Comparison of ENCODE assay signal across 28 cellular contexts in the genomic region with DNA sequence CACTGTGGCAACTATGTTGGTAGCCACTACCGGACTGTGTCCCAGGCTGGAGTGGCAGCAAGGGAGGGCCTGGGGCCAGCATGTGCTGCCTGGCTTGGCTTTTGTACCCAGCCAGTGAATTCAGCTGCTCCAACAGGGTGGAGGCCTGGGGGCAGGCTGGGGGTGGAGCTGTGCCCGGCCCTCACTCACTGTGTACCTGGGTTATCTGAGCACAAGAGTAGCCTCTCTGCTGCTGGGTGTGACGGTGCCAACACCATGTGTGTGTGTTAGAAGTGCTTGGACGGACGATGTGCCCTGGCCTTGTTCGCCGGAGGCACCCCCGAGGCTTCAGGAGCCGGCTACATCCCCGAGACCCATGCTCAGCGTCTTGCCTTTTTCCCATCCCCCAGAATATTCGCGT. TPM values are rescaled to one million over a fixed set of nuclear protein-coding genes. Genes with fewer than 3 reads are reported as not detected.
"Had no signal": no experiment of that assay in that cellular context is flagged by ENCODE, and none has a peak within 500 bp of the region (broad histone marks: within the 10 kb centered on the region; RNA-seq: fewer than 3 reads in every experiment).

No MANE protein-coding gene starts in this region.

- H3K4me3 ChIP-seq: hepatocyte, lower lobe of right lung, neural progenitor cell, sigmoid colon, suprapubic skin, tibial artery, upper lobe of right lung had no signal

- H3K79me2 ChIP-seq: hepatocyte had no signal

- H3K27me3 ChIP-seq: hepatocyte, neural progenitor cell, sigmoid colon, suprapubic skin, tibial artery, upper lobe of right lung had no signal

- H3K27ac ChIP-seq: hepatocyte, lower lobe of right lung, neural progenitor cell, sigmoid colon, suprapubic skin, tibial artery, upper lobe of right lung had no signal

- H3K9ac ChIP-seq: neural progenitor cell had no signal

- H3K4me2 ChIP-seq: hepatocyte, neural progenitor cell had no signal

- H3K36me3 ChIP-seq: lower lobe of right lung, neural progenitor cell, sigmoid colon, suprapubic skin, tibial artery, upper lobe of right lung had no signal

- H3K9me3 ChIP-seq: lower lobe of right lung, sigmoid colon, suprapubic skin, tibial artery, upper lobe of right lung had no signal

- DNase-seq: activated CD4-positive, alpha-beta T cell treated with anti-CD3 and anti-CD28 coated beads for 36 hours; activated CD8-positive, alpha-beta memory T cell treated with anti-CD3 and anti-CD28 coated beads, Interleukin-2, amount 10 ng/mL, durations not matched to agents 7 days and 5 days; activated CD8-positive, alpha-beta T cell treated with anti-CD3 and anti-CD28 coated beads, Interleukin-2, amount 10 ng/mL, durations not matched to agents 7 days and 5 days; activated naive CD8-positive, alpha-beta T cell treated with anti-CD3 and anti-CD28 coated beads, Interleukin-2, amount 50 U/mL, for 24 hours; activated T-cell treated with anti-CD3 and anti-CD28 coated beads, Interleukin-2, amount 50 U/mL, for 48 hours; amygdala; effector CD8-positive, alpha-beta T cell; islet precursor cell; left cardiac atrium; mesenchymal stem cell; natural killer cell; sigmoid colon; small intestine; stimulated activated CD4-positive, alpha-beta T cell treated with anti-CD3 and anti-CD28 coated beads, Interleukin-1b, Interleukin-23, amount 100 ng/mL, for 48 hours; stimulated activated CD4-positive, alpha-beta T cell treated with anti-CD3 and anti-CD28 coated beads, Interleukin-4, amount 100 ng/mL, for 4 hours; stimulated activated CD8-positive, alpha-beta memory T cell treated with anti-CD3 and anti-CD28 coated beads, Interleukin-4, amount 100 ng/mL, for 48 hours; stimulated activated naive B cell treated with anti-CD40 and anti-IgM and Interleukin-4, amounts not matched to agents 10 μg/mL and 1 μg/mL and 100 μg/mL, for 72 hours; T-helper 17 cell; T1000; tibial artery had no signal

- ATAC-seq: activated CD4-positive, alpha-beta T cell treated with anti-CD3 and anti-CD28 coated beads for 36 hours; activated CD8-positive, alpha-beta memory T cell treated with anti-CD3 and anti-CD28 coated beads, Interleukin-2, amount 10 ng/mL, durations not matched to agents 7 days and 5 days; activated CD8-positive, alpha-beta T cell treated with anti-CD3 and anti-CD28 coated beads, Interleukin-2, amount 10 ng/mL, durations not matched to agents 7 days and 5 days; activated naive CD8-positive, alpha-beta T cell treated with anti-CD3 and anti-CD28 coated beads, Interleukin-2, amount 50 U/mL, for 24 hours; lower lobe of right lung; natural killer cell; stimulated activated naive B cell treated with anti-CD40 and anti-IgM and Interleukin-4, amounts not matched to agents 10 μg/mL and 1 μg/mL and 100 μg/mL, for 72 hours; T-helper 17 cell; upper lobe of right lung had no signal

- H3K4me1 ChIP-seq: lower lobe of right lung, neural progenitor cell, sigmoid colon, suprapubic skin, tibial artery, upper lobe of right lung had no signal

- H2AFZ ChIP-seq: hepatocyte, neural progenitor cell had no signal

RNA-seq across cellular contexts. Expression of gene EFCAB8, which starts 49.2 kb away (rescaled TPM):
- total RNA-seq: dermis microvascular lymphatic vessel endothelial cell, epithelial cell of proximal tubule, frontal cortex had no signal
- polyA plus RNA-seq: hepatocyte had no signal
